4 cellular contexts compared by ENCODE assay signal in genomic region chr11:2002807-2003206, GRCh38.
TF ChIP-seq lines count a peak whose summit lies in the region.

No MANE protein-coding gene starts in this region.

TF ChIP-seq in SK-N-SH treated with all-trans-retinoic acid at 6 μM for 48 hours, 23 proteins besides CTCF, POLR2A, EP300 and RAD21 (continues in another document):
- TF ChIP-seq ESRRG (CRISPR knock-in tag; IDR thresholded peaks at IDR 0.05) (no peak), CSRNP3 (CRISPR knock-in tag; IDR thresholded peaks at IDR 0.05) (no peak), CSDC2 (CRISPR knock-in tag; IDR thresholded peaks at IDR 0.05) (no peak), TOX (CRISPR knock-in tag; IDR thresholded peaks at IDR 0.05; ENCODE audit: borderline replicate concordance) (no peak), PPARA (CRISPR knock-in tag; IDR thresholded peaks at IDR 0.05; ENCODE audit: borderline replicate concordance) (no peak), RARB (CRISPR knock-in tag; IDR thresholded peaks at IDR 0.05) (no peak), SNAI2 (CRISPR knock-in tag; IDR thresholded peaks at IDR 0.05) (no peak), PATZ1 (CRISPR knock-in tag; IDR thresholded peaks at IDR 0.05; ENCODE audit: borderline replicate concordance) (no peak)

TF ChIP-seq in SK-N-SH, 30 proteins besides CTCF, POLR2A, EP300 and RAD21 (continues in another document):
- TF ChIP-seq REST (IDR thresholded peaks at IDR 0.05; ENCODE audit: low read depth, low read length) (no peak), RCOR1 (IDR thresholded peaks at IDR 0.05; ENCODE audit: low read length) (no peak), PBX3 (IDR thresholded peaks at IDR 0.05) (no peak), GATA2 (CRISPR knock-in tag; IDR thresholded peaks at IDR 0.05) (no peak), MXI1 (IDR thresholded peaks at IDR 0.05; ENCODE audit: low read depth, low read length) (no peak), IRF3 (IDR thresholded peaks at IDR 0.05; ENCODE audit: low read depth, low read length) (no peak), RXRA (IDR thresholded peaks at IDR 0.05; ENCODE audit: borderline replicate concordance, low read depth) (no peak), MAX (IDR thresholded peaks at IDR 0.05; ENCODE audit: low read depth) (no peak), YY1 (IDR thresholded peaks at IDR 0.05; ENCODE audit: low read depth) (no peak), GABPA (IDR thresholded peaks at IDR 0.05; ENCODE audit: low read depth) (no peak), JUND (IDR thresholded peaks at IDR 0.05) (no peak), RFX5 (IDR thresholded peaks at IDR 0.05; ENCODE audit: low read length) (no peak), FOSL2 (IDR thresholded peaks at IDR 0.05; ENCODE audit: borderline replicate concordance, low read depth) (no peak)

TF ChIP-seq in GM12891, 5 proteins besides CTCF, POLR2A, EP300 and RAD21:
- no peak for TF ChIP-seq POU2F2 (IDR thresholded peaks at IDR 0.05; ENCODE audit: low read depth, low read length)
- TF ChIP-seq SPI1 (IDR thresholded peaks at IDR 0.05; ENCODE audit: low read depth, low read length): no peak
TF ChIP-seq in GM12891: peak in this region for 0.

TF ChIP-seq in K562, 482 proteins besides CTCF, POLR2A, EP300 and RAD21:
- TF ChIP-seq JUNB (CRISPR knock-in tag; conservative IDR thresholded peaks at IDR 0.05) (no peak), ZNF282 (CRISPR knock-in tag; IDR thresholded peaks at IDR 0.05) (no peak), GTF2F1 (IDR thresholded peaks at IDR 0.05; ENCODE audit: low read depth, low read length) (no peak), ATF1 (CRISPR knock-in tag; IDR thresholded peaks at IDR 0.05) (no peak), ATF1 (tag; IDR thresholded peaks at IDR 0.05) (no peak), HMG20B (CRISPR knock-in tag; IDR thresholded peaks at IDR 0.05) (no peak), ZKSCAN8 (CRISPR knock-in tag; IDR thresholded peaks at IDR 0.05) (no peak), SREBF1 (IDR thresholded peaks at IDR 0.05; ENCODE audit: borderline replicate concordance, low read depth, low read length) (no peak), SMAD4 (CRISPR knock-in tag; conservative IDR thresholded peaks at IDR 0.05) (no peak), HDAC1 (IDR thresholded peaks at IDR 0.05) (no peak), SUPT5H (IDR thresholded peaks at IDR 0.05) (no peak), JUN (IDR thresholded peaks at IDR 0.05; ENCODE audit: borderline replicate concordance, low read depth, low read length) (no peak), JUN (CRISPR knock-in tag; IDR thresholded peaks at IDR 0.05; ENCODE audit: borderline replicate concordance) (no peak)
